6 cellular contexts compared by ENCODE assay signal in the genomic region with DNA sequence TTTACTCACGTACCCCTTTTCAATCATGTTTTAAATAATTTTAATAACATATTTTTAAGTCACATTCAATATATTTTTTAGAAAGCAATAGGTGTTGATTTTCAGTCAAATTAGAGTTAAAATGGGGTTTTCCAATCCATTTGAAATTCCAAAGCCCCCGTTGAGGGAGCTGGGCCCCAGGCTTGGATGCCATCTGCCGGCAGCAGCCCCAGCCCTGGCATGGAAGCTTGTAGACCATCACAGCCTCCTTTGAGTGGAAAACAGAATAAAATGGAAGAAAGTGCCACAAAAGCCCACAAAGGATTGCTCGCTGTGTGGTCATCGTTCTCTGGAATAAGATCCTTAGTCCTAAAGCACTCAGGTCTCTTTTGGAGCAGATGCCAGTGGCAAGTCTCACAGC.
"Had no signal": no experiment of that assay in that cellular context is flagged by ENCODE, and none has a peak within 500 bp of the region (broad histone marks: within the 10 kb centered on the region; RNA-seq: fewer than 3 reads in every experiment).

No MANE protein-coding gene starts in this region.

- ATAC-seq: K562 had no signal

- H3K4me3 Mint-ChIP-seq: H9 had no signal

- H3K4me3 ChIP-seq: GM23248, K562 had no signal

- H2AFZ ChIP-seq: GM23248 had no signal

- DNase-seq: GM23248, GOT3, H9, HCEC 1CT, IMR-90 had no signal

- H3K27ac ChIP-seq: GM23248 had no signal

- H3K9ac ChIP-seq: GM23248 had no signal
